Comparison of ENCODE assay signal across 22 cellular contexts in the genomic region with DNA sequence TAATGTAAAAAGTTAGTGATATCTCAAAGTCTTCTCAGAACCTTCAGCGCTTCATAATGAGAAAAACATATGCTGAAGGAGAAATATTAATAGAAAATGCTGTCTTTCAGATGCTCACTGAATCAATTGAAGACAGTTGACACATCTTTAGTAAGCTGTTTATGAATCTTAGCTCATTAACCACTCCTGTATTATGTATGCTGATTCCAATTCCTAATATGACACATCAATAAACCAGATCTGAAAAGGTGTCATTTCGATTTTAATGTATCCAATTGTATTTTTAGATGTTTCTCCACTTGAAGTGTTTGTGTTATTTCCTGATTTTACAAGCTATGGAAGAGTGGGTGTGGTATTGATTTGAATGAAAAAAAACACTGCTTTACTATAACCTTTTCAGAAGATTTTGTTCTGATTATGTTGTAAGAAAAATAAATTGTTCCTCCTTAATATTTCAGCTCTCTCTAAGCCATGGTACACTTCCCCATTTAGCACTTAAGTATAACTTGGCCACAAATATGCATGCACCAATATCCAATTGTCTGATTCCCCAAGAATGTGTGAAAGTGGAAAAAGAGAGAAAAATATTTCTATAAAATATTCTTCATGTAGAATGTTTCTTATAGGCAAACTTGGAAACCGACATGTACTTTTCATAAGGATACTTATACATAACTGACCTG.
A peak's percentile ranks its signal among the peaks of the same experiment; 100 is the strongest.
DNase-seq lines count a peak whose midpoint lies in the region; ATAC-seq, FAIRE-seq and TF ChIP-seq lines count a peak whose summit lies in the region.
"Had no signal": no experiment of that assay in that cellular context is flagged by ENCODE, and none has a peak within 500 bp of the region (broad histone marks: within the 10 kb centered on the region; RNA-seq: fewer than 3 reads in every experiment).

No MANE protein-coding gene starts in this region.

- H2AFZ ChIP-seq in mammary epithelial cell (ENCODE audit: low read depth, low read length): no peak overlapping the region

- no peak overlapping the region for H3K4me3 Mint-ChIP-seq in activated CD4-positive, alpha-beta memory T cell treated with anti-CD3 and anti-CD28 coated beads for 36 hours
- H3K4me3 Mint-ChIP-seq in activated CD4-positive, alpha-beta memory T cell treated with anti-CD3 and anti-CD28 coated beads, Interleukin-2, amount 10 ng/mL, durations not matched to agents 7 days and 5 days: no peak overlapping the region
- no peak overlapping the region for H3K4me3 Mint-ChIP-seq in nephron
- H3K4me3 Mint-ChIP-seq: WTC11 had no signal

- no peak overlapping the region for H3K9ac ChIP-seq in mammary epithelial cell (ENCODE audit: insufficient read depth, low read length)

- POLR2A ChIA-PET in activated CD4-positive, alpha-beta memory T cell treated with anti-CD3 and anti-CD28 coated beads for 36 hours (lab: Charles Lee): interaction anchor here (0.6 to 1.5 kb wide), 5 partner anchors 9 to 401 kb away, joined by 3 to 7 read pairs (median 3); no protein-coding TSS in a partner anchor
- POLR2A ChIA-PET in activated CD4-positive, alpha-beta memory T cell treated with anti-CD3 and anti-CD28 coated beads, Interleukin-2, amount 10 ng/mL, durations not matched to agents 7 days and 5 days (lab: Charles Lee): no interaction called here

- TF ChIP-seq CTCF in nephron (IDR thresholded peaks at IDR 0.05; ENCODE audit: unreplicated experiment in 3 of 3) (no peak), mammary epithelial cell (conservative IDR thresholded peaks at IDR 0.05 in 1 of 2, IDR thresholded peaks at IDR 0.05 in 1 of 2; ENCODE audit: extremely low read depth in 1 of 2, insufficient read depth in 1 of 2, low read depth in 1 of 2, low read length in 2 of 2) (no peak)

- dilution Hi-C loops in mammary epithelial cell (cut with HindIII; ENCODE audit: low sequenced_read_pairs): no loop called here

- no peaks in the 10 kb centered on the region for H3K9me3 ChIP-seq in mammary epithelial cell (replicated peaks; ENCODE audit: insufficient read depth, low read length)
- H3K9me3 ChIP-seq: gastrocnemius medialis, mucosa of descending colon, upper lobe of right lung had no signal

- no peaks in the 10 kb centered on the region for H3K79me2 ChIP-seq in mammary epithelial cell (ENCODE audit: insufficient read depth, low read length)

- no peak for DNase-seq in activated CD4-positive, alpha-beta memory T cell treated with anti-CD3 and anti-CD28 coated beads for 36 hours
- DNase-seq in activated CD4-positive, alpha-beta memory T cell treated with anti-CD3 and anti-CD28 coated beads, Interleukin-2, amount 10 ng/mL, durations not matched to agents 7 days and 5 days: no peak
- DNase-seq in GM19239 (ENCODE audit: insufficient read length, low spot score) (no peak), mammary epithelial cell (no peak), DMS53 treated with DMSO at 0.1 percent for 48 hours (lab: John Stamatoyannopoulos, UW; ENCODE audit: unreplicated experiment) (no peak), NCI-H2029 treated with DMSO at 0.1 percent for 48 hours (lab: John Stamatoyannopoulos, UW) (no peak)
- DNase-seq: activated CD8-positive, alpha-beta memory T cell treated with anti-CD3 and anti-CD28 coated beads, Interleukin-2, amount 50 U/mL, for 48 hours; DMS153; dorsolateral prefrontal cortex; gastrocnemius medialis; left colon; mucosa of descending colon; NCI-H2081; occipital lobe; Right ventricle myocardium superior; stimulated activated CD4-positive, alpha-beta T cell treated with anti-CD3 and anti-CD28 coated beads, Interleukin-15, amount 100 ng/mL, for 24 hours; stimulated activated naive CD4-positive, alpha-beta T cell treated with Interleukin-2 at 50 U/mL for 16 hours; upper lobe of right lung had no signal

- H3K4me1 ChIP-seq in mammary epithelial cell (ENCODE audit: insufficient read depth, low read length): no peaks in the 10 kb centered on the region
- H3K4me1 ChIP-seq: gastrocnemius medialis, upper lobe of right lung had no signal

- peaks cover 4% of the 10 kb centered on the region for H3K27me3 ChIP-seq in mammary epithelial cell (ENCODE audit: insufficient read depth, low read length)
- H3K27me3 ChIP-seq: dorsolateral prefrontal cortex, gastrocnemius medialis, upper lobe of right lung had no signal

- intact Hi-C loops in activated CD4-positive, alpha-beta memory T cell treated with anti-CD3 and anti-CD28 coated beads for 36 hours (cut with micrococcal nuclease): loop anchor here (1.0 to 5.0 kb wide), 6 partner anchors 31 to 436 kb away; no protein-coding TSS in a partner anchor
- intact Hi-C loops in mammary epithelial cell (cut with micrococcal nuclease): no loop called here

- H3K4me3 ChIP-seq in mammary epithelial cell (replicated peaks in 1 of 3; ENCODE audit: insufficient read depth in 1 of 3, low read depth in 2 of 3, low read length in 3 of 3): no peak overlapping the region
- H3K4me3 ChIP-seq: dorsolateral prefrontal cortex, gastrocnemius medialis, mucosa of descending colon, upper lobe of right lung had no signal

- BruUV-seq in mammary epithelial cell (replicated peaks; lab: Mats Ljungman, UMichigan): no TSS peak

- WGBS in mammary epithelial cell (ENCODE audit: low coverage, missing lambda C conversion rate): 32% methylated on average over 3 of the region's 3 CpGs

- H3K27ac Mint-ChIP-seq in activated CD4-positive, alpha-beta memory T cell treated with anti-CD3 and anti-CD28 coated beads for 36 hours: peak overlapping the region; percentile 64
- H3K27ac Mint-ChIP-seq in activated CD4-positive, alpha-beta memory T cell treated with anti-CD3 and anti-CD28 coated beads, Interleukin-2, amount 10 ng/mL, durations not matched to agents 7 days and 5 days: no peak overlapping the region
- H3K27ac Mint-ChIP-seq in nephron: peak overlapping the region in 2 of 3 experiments; percentile 0 to 6
- H3K27ac Mint-ChIP-seq: WTC11 had no signal

- H3K27me3 Mint-ChIP-seq in activated CD4-positive, alpha-beta memory T cell treated with anti-CD3 and anti-CD28 coated beads for 36 hours: no peaks in the 10 kb centered on the region
- no peaks in the 10 kb centered on the region for H3K27me3 Mint-ChIP-seq in activated CD4-positive, alpha-beta memory T cell treated with anti-CD3 and anti-CD28 coated beads, Interleukin-2, amount 10 ng/mL, durations not matched to agents 7 days and 5 days
- H3K27me3 Mint-ChIP-seq in nephron (ENCODE audit: low read depth): no peaks in the 10 kb centered on the region

- H3K27ac ChIP-seq in mammary epithelial cell (ENCODE audit: insufficient read depth, low read depth, low read length): no peak overlapping the region
- H3K27ac ChIP-seq: C4-2B, dorsolateral prefrontal cortex, gastrocnemius medialis, upper lobe of right lung had no signal

- CTCF ChIA-PET in activated CD4-positive, alpha-beta memory T cell treated with anti-CD3 and anti-CD28 coated beads for 36 hours (lab: Charles Lee): interaction anchor here (0.5 to 1.4 kb wide), 5 partner anchors 9 to 445 kb away, joined by 3 to 4 read pairs (median 3); no protein-coding TSS in a partner anchor
- CTCF ChIA-PET in activated CD4-positive, alpha-beta memory T cell treated with anti-CD3 and anti-CD28 coated beads, Interleukin-2, amount 10 ng/mL, durations not matched to agents 7 days and 5 days (lab: Charles Lee): interaction anchor here (1.2 kb wide), 1 partner anchor 10 kb away, joined by 3 read pairs; no protein-coding TSS in a partner anchor
- CTCF ChIA-PET in mammary epithelial cell (lab: Charles Lee; ENCODE audit: low non-redundant PET): no interaction called here

- in situ Hi-C loops in mammary epithelial cell (cut with MboI; ENCODE audit: low sequenced_read_pairs in 2 of 2): no loop called here

- peaks cover 76% of the 10 kb centered on the region for H3K4me1 Mint-ChIP-seq in activated CD4-positive, alpha-beta memory T cell treated with anti-CD3 and anti-CD28 coated beads for 36 hours (ENCODE audit: low read depth)
- peaks cover 36% of the 10 kb centered on the region for H3K4me1 Mint-ChIP-seq in activated CD4-positive, alpha-beta memory T cell treated with anti-CD3 and anti-CD28 coated beads, Interleukin-2, amount 10 ng/mL, durations not matched to agents 7 days and 5 days
- peaks cover 45% of the 10 kb centered on the region for H3K4me1 Mint-ChIP-seq in nephron

- H4K20me1 ChIP-seq in mammary epithelial cell (ENCODE audit: insufficient read depth, low read length): no peaks in the 10 kb centered on the region

- H3K9me3 Mint-ChIP-seq in activated CD4-positive, alpha-beta memory T cell treated with anti-CD3 and anti-CD28 coated beads for 36 hours: no peaks in the 10 kb centered on the region
- H3K9me3 Mint-ChIP-seq in activated CD4-positive, alpha-beta memory T cell treated with anti-CD3 and anti-CD28 coated beads, Interleukin-2, amount 10 ng/mL, durations not matched to agents 7 days and 5 days: peaks cover 3% of the 10 kb centered on the region
- H3K9me3 Mint-ChIP-seq in nephron: peaks cover 3% of the 10 kb centered on the region
- H3K9me3 Mint-ChIP-seq: WTC11 had no signal

- no peaks in the 10 kb centered on the region for H3K36me3 ChIP-seq in mammary epithelial cell (ENCODE audit: insufficient read depth, low read length)
- H3K36me3 ChIP-seq: gastrocnemius medialis, upper lobe of right lung had no signal

- peak; percentile 62 for FAIRE-seq in GM19239 (lab: Jason Lieb, UNC)

- no peak overlapping the region for H3K4me2 ChIP-seq in mammary epithelial cell (ENCODE audit: insufficient read depth, low read depth, low read length)

- ATAC-seq in HG03432 (IDR thresholded peaks at IDR 0.05; ENCODE audit: unreplicated experiment): peak; percentile 54
- ATAC-seq: gastrocnemius medialis, left colon, mucosa of descending colon, upper lobe of right lung, WTC11 had no signal

- peaks cover 13% of the 10 kb centered on the region for H3K36me3 Mint-ChIP-seq in activated CD4-positive, alpha-beta memory T cell treated with anti-CD3 and anti-CD28 coated beads for 36 hours
- peaks cover 49% of the 10 kb centered on the region for H3K36me3 Mint-ChIP-seq in activated CD4-positive, alpha-beta memory T cell treated with anti-CD3 and anti-CD28 coated beads, Interleukin-2, amount 10 ng/mL, durations not matched to agents 7 days and 5 days (ENCODE audit: low read depth)
- no peaks in the 10 kb centered on the region for H3K36me3 Mint-ChIP-seq in nephron (ENCODE audit: low read depth)
- H3K36me3 Mint-ChIP-seq: WTC11 had no signal
